8 cellular contexts compared by ENCODE assay signal in genomic region chr7:118590107-118590506, GRCh38.
DNase-seq lines count a peak whose midpoint lies in the region; ATAC-seq and TF ChIP-seq lines count a peak whose summit lies in the region.

No MANE protein-coding gene starts in this region.

- H3K4me1 ChIP-seq in CD4-positive, alpha-beta memory T cell (ENCODE audit: insufficient read depth, low read length), result no peaks in the 10 kb centered on the region

- H3K27ac ChIP-seq in WERI-Rb-1, result no peak overlapping the region
- H3K27ac ChIP-seq in CD4-positive, alpha-beta memory T cell (ENCODE audit: low read depth, low read length), result no peak overlapping the region

- H3K9me3 Mint-ChIP-seq in CD4-positive, alpha-beta memory T cell, result peaks cover 4 to 22% (median 12%) of the 10 kb centered on the region in 8 donors
- peaks cover 12% of the 10 kb centered on the region for H3K9me3 Mint-ChIP-seq in activated CD4-positive, alpha-beta memory T cell treated with anti-CD3 and anti-CD28 coated beads, Interleukin-2, amount 10 ng/mL, durations not matched to agents 7 days and 5 days

- H3K27me3 ChIP-seq in WERI-Rb-1 (ENCODE audit: insufficient read depth, low read depth, severe bottlenecking), result no peaks in the 10 kb centered on the region
- no peaks in the 10 kb centered on the region for H3K27me3 ChIP-seq in CD4-positive, alpha-beta memory T cell (ENCODE audit: insufficient read depth, low read length)

- H3K27me3 Mint-ChIP-seq in CD4-positive, alpha-beta memory T cell, result no peaks in the 10 kb centered on the region
- H3K27me3 Mint-ChIP-seq in activated CD4-positive, alpha-beta memory T cell treated with anti-CD3 and anti-CD28 coated beads, Interleukin-2, amount 10 ng/mL, durations not matched to agents 7 days and 5 days, result no peaks in the 10 kb centered on the region

- intact Hi-C loops in CD4-positive, alpha-beta memory T cell (cut with micrococcal nuclease), result no loop called here

- POLR2A ChIA-PET in CD4-positive, alpha-beta memory T cell (lab: Charles Lee; ENCODE audit: partially characterized antibody), result no interaction called here
- POLR2A ChIA-PET in activated CD4-positive, alpha-beta memory T cell treated with anti-CD3 and anti-CD28 coated beads, Interleukin-2, amount 10 ng/mL, durations not matched to agents 7 days and 5 days (lab: Charles Lee), result no interaction called here

- no peak overlapping the region for H3K4me3 Mint-ChIP-seq in CD4-positive, alpha-beta memory T cell
- no peak overlapping the region for H3K4me3 Mint-ChIP-seq in activated CD4-positive, alpha-beta memory T cell treated with anti-CD3 and anti-CD28 coated beads, Interleukin-2, amount 10 ng/mL, durations not matched to agents 7 days and 5 days

- CTCF ChIA-PET in CD4-positive, alpha-beta memory T cell (lab: Charles Lee; ENCODE audit: partially characterized antibody), result no interaction called here
- CTCF ChIA-PET in activated CD4-positive, alpha-beta memory T cell treated with anti-CD3 and anti-CD28 coated beads, Interleukin-2, amount 10 ng/mL, durations not matched to agents 7 days and 5 days (lab: Charles Lee), result no interaction called here

- no peaks in the 10 kb centered on the region for H3K36me3 Mint-ChIP-seq in CD4-positive, alpha-beta memory T cell
- no peaks in the 10 kb centered on the region for H3K36me3 Mint-ChIP-seq in activated CD4-positive, alpha-beta memory T cell treated with anti-CD3 and anti-CD28 coated beads, Interleukin-2, amount 10 ng/mL, durations not matched to agents 7 days and 5 days (ENCODE audit: low read depth)

- no peaks in the 10 kb centered on the region for H3K4me1 Mint-ChIP-seq in CD4-positive, alpha-beta memory T cell
- H3K4me1 Mint-ChIP-seq in activated CD4-positive, alpha-beta memory T cell treated with anti-CD3 and anti-CD28 coated beads, Interleukin-2, amount 10 ng/mL, durations not matched to agents 7 days and 5 days, result no peaks in the 10 kb centered on the region

- peaks cover 6% of the 10 kb centered on the region for H3K9me3 ChIP-seq in WERI-Rb-1 (ENCODE audit: severe bottlenecking)
- peaks cover 0 to 4% of the 10 kb centered on the region in 2 donors for H3K9me3 ChIP-seq in CD4-positive, alpha-beta memory T cell (ENCODE audit: control insufficient read depth in 1 of 2, low read length in 2 of 2)

- no peak overlapping the region for H3K27ac Mint-ChIP-seq in CD4-positive, alpha-beta memory T cell
- no peak overlapping the region for H3K27ac Mint-ChIP-seq in activated CD4-positive, alpha-beta memory T cell treated with anti-CD3 and anti-CD28 coated beads, Interleukin-2, amount 10 ng/mL, durations not matched to agents 7 days and 5 days

- peak; percentile 85 for ATAC-seq in HG03175 (IDR thresholded peaks at IDR 0.05; ENCODE audit: unreplicated experiment)

- no peak overlapping the region for H3K4me3 ChIP-seq in WERI-Rb-1 (ENCODE audit: low read depth, low read length)
- no peak overlapping the region for H3K4me3 ChIP-seq in CD4-positive, alpha-beta memory T cell (ENCODE audit: low read length in 2 of 2)

- H3K36me3 ChIP-seq in WERI-Rb-1, result no peaks in the 10 kb centered on the region
- no peaks in the 10 kb centered on the region for H3K36me3 ChIP-seq in CD4-positive, alpha-beta memory T cell (ENCODE audit: insufficient read depth, low read length)

- peak; percentile 0 to 4 for DNase-seq in stimulated activated CD4-positive, alpha-beta T cell treated with anti-CD3 and anti-CD28 coated beads, Interleukin-2, amount 100 ng/mL, for 48 hours
- no peak for DNase-seq in stimulated activated CD4-positive, alpha-beta T cell treated with anti-CD3 and anti-CD28 coated beads, Interleukin-4, amount 100 ng/mL, for 24 hours
- DNase-seq in WERI-Rb-1 (peak; percentile 33), 8988T (no peak)
- no peak for DNase-seq in CD4-positive, alpha-beta memory T cell
- DNase-seq in activated CD4-positive, alpha-beta memory T cell treated with anti-CD3 and anti-CD28 coated beads, Interleukin-2, amount 10 ng/mL, durations not matched to agents 7 days and 5 days, result no peak
- no peak for DNase-seq in activated CD4-positive, alpha-beta T cell treated with anti-CD3 and anti-CD28 coated beads, Interleukin-2, amount 50 U/mL, for 1 hour

- TF ChIP-seq CTCF in WERI-Rb-1 (IDR thresholded peaks at IDR 0.05; ENCODE audit: low read depth, low read length), result peak; percentile 45

Comparison
In these comparisons a context has a peak if more than half of its experiments do, and no peak if none do; other contexts are left out.
1. DNase-seq: peak in stimulated activated CD4-positive, alpha-beta T cell treated with anti-CD3 and anti-CD28 coated beads, Interleukin-2, amount 100 ng/mL, for 48 hours (2 of 2) and WERI-Rb-1 (single experiment); none in stimulated activated CD4-positive, alpha-beta T cell treated with anti-CD3 and anti-CD28 coated beads, Interleukin-4, amount 100 ng/mL, for 24 hours (single experiment), CD4-positive, alpha-beta memory T cell (0 of 5), 8988T (single experiment), activated CD4-positive, alpha-beta memory T cell treated with anti-CD3 and anti-CD28 coated beads, Interleukin-2, amount 10 ng/mL, durations not matched to agents 7 days and 5 days (single experiment) and activated CD4-positive, alpha-beta T cell treated with anti-CD3 and anti-CD28 coated beads, Interleukin-2, amount 50 U/mL, for 1 hour (single experiment).